8 cellular contexts compared by ENCODE assay signal in the genomic region with DNA sequence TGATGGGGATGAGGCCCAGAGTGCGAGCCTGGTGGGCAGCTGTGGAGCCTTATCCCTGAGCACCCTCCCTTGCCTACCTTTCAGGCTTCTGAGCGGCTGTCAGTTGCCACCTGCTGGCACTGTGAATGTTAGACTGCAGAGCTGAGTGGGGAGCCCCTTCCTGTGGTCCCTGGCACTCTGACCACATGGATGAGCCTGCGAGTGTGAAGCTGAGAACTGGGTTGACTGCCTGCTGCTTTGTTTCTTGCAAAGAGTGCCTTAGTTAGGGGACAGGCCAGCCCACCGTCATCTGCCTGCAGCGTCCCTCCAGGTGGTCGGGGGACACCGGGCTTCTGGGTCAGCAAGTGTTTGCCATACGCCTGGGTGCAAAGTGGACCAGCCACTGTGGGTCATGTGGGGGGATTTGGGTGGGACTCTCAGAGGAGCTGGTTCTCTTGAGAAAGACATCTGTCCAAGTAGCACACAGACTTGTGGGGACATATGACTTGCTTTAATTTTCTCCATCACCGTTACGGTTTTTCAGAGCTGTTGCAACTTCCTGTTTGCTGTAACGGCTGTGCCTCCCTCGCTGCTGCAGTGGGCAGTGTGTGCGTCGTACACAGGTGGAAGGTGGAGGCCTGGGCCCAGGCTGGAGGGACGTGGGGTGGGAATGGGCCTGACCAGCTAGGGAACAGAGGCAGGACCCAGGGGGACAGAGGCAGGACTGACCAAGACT. TPM values are rescaled to one million over a fixed set of nuclear protein-coding genes. Genes with fewer than 3 reads are reported as not detected.
A peak's percentile ranks its signal among the peaks of the same experiment; 100 is the strongest.
DNase-seq lines count a peak whose midpoint lies in the region; ATAC-seq and TF ChIP-seq lines count a peak whose summit lies in the region.

No MANE protein-coding gene starts in this region.

- peak; percentile 58 for ATAC-seq in HG02798 (IDR thresholded peaks at IDR 0.05; ENCODE audit: poor library complexity, unreplicated experiment)
- peak; percentile 53 to 64 for ATAC-seq in naive thymus-derived CD8-positive, alpha-beta T cell

- H3K9me3 Mint-ChIP-seq in activated naive CD4-positive, alpha-beta T cell treated with anti-CD3 and anti-CD28 coated beads for 36 hours: no peaks in the 10 kb centered on the region
- no peaks in the 10 kb centered on the region for H3K9me3 Mint-ChIP-seq in naive thymus-derived CD8-positive, alpha-beta T cell
- no peaks in the 10 kb centered on the region for H3K9me3 Mint-ChIP-seq in progenitor cell of endocrine pancreas (ENCODE audit: low read depth)

- no peaks in the 10 kb centered on the region for H3K27me3 Mint-ChIP-seq in activated naive CD4-positive, alpha-beta T cell treated with anti-CD3 and anti-CD28 coated beads for 36 hours (ENCODE audit: low read depth)
- H3K27me3 Mint-ChIP-seq in naive thymus-derived CD8-positive, alpha-beta T cell: no peaks in the 10 kb centered on the region
- H3K27me3 Mint-ChIP-seq in progenitor cell of endocrine pancreas: no peaks in the 10 kb centered on the region

- CTCF ChIA-PET in activated naive CD4-positive, alpha-beta T cell treated with anti-CD3 and anti-CD28 coated beads for 36 hours (lab: Charles Lee): interaction anchor here (0.7 to 2.6 kb wide), 8 partner anchors 11 to 144 kb away, joined by 3 to 28 read pairs (median 4); no protein-coding TSS in a partner anchor

- intact Hi-C loops in activated naive CD4-positive, alpha-beta T cell treated with anti-CD3 and anti-CD28 coated beads for 36 hours (cut with micrococcal nuclease): loop anchor here (1.0 to 2.0 kb wide), 3 partner anchors 11 to 93 kb away; a partner anchor contains a TSS

- POLR2A ChIA-PET in naive thymus-derived CD8-positive, alpha-beta T cell (lab: Charles Lee): interaction anchor here (0.6 to 3.3 kb wide), 5 partner anchors 12 to 205 kb away, joined by 3 to 61 read pairs (median 5); a partner anchor contains a TSS

- TF ChIP-seq CTCF in progenitor cell of endocrine pancreas (IDR thresholded peaks at IDR 0.05; ENCODE audit: unreplicated experiment): no peak

- H3K27ac Mint-ChIP-seq in activated naive CD4-positive, alpha-beta T cell treated with anti-CD3 and anti-CD28 coated beads for 36 hours: peak overlapping the region; percentile 69
- H3K27ac Mint-ChIP-seq in naive thymus-derived CD8-positive, alpha-beta T cell: peak overlapping the region; percentile 78 to 95 (median 88)
- H3K27ac Mint-ChIP-seq in progenitor cell of endocrine pancreas: no peak overlapping the region

- H3K4me3 Mint-ChIP-seq in activated naive CD4-positive, alpha-beta T cell treated with anti-CD3 and anti-CD28 coated beads for 36 hours: peak overlapping the region; percentile 72
- H3K4me3 Mint-ChIP-seq in naive thymus-derived CD8-positive, alpha-beta T cell: peak overlapping the region; percentile 71 to 89 (median 83)
- H3K4me3 Mint-ChIP-seq in progenitor cell of endocrine pancreas (ENCODE audit: low read depth): no peak overlapping the region

- peak; percentile 76 for DNase-seq in activated naive CD4-positive, alpha-beta T cell treated with anti-CD3 and anti-CD28 coated beads for 36 hours
- no peak for DNase-seq in activated naive CD4-positive, alpha-beta T cell (lab: John Stamatoyannopoulos, UW)
- DNase-seq in RPMI8226: peak; percentile 33
- peak in 4 of 10 donors; percentile 26 to 52 (median 42) for DNase-seq in naive thymus-derived CD8-positive, alpha-beta T cell
- DNase-seq in NCI-H526 (lab: John Stamatoyannopoulos, UW): no peak
- no peak for DNase-seq in progenitor cell of endocrine pancreas (ENCODE audit: low spot score, unreplicated experiment)
- DNase-seq in ureter (ENCODE audit: low spot score): no peak

- peaks cover 40% of the 10 kb centered on the region for H3K4me1 Mint-ChIP-seq in activated naive CD4-positive, alpha-beta T cell treated with anti-CD3 and anti-CD28 coated beads for 36 hours (ENCODE audit: low read depth)
- peaks cover 12 to 52% (median 46%) of the 10 kb centered on the region in 4 donors for H3K4me1 Mint-ChIP-seq in naive thymus-derived CD8-positive, alpha-beta T cell
- peaks cover 3% of the 10 kb centered on the region for H3K4me1 Mint-ChIP-seq in progenitor cell of endocrine pancreas (ENCODE audit: low read depth)

- peaks cover under 1% of the 10 kb centered on the region for H3K36me3 Mint-ChIP-seq in activated naive CD4-positive, alpha-beta T cell treated with anti-CD3 and anti-CD28 coated beads for 36 hours (ENCODE audit: low read depth)
- no peaks in the 10 kb centered on the region for H3K36me3 Mint-ChIP-seq in naive thymus-derived CD8-positive, alpha-beta T cell
- H3K36me3 Mint-ChIP-seq in progenitor cell of endocrine pancreas (ENCODE audit: insufficient read depth): no peaks in the 10 kb centered on the region

RNA-seq across cellular contexts. Expression of a gene that starts 13.7 kb away (rescaled TPM):
- 10 to 100 TPM; 17.3 to 19.5 TPM for total RNA-seq in activated naive CD4-positive, alpha-beta T cell treated with anti-CD3 and anti-CD28 coated beads for 36 hours
- 10 to 100 TPM; 30.4 to 33.7 TPM for total RNA-seq in naive thymus-derived CD8-positive, alpha-beta T cell
- 1 to 10 TPM in 2 of 3 donors, under 1 TPM in 1; 0.51 to 3.9 (median 1.1) TPM for polyA plus RNA-seq in naive thymus-derived CD8-positive, alpha-beta T cell
- 30.0 and 30.6 TPM in 2 replicates for total RNA-seq in progenitor cell of endocrine pancreas
- 63.5 TPM for total RNA-seq in ureter

Comparison
In these comparisons a context has a peak if more than half of its experiments do, and no peak if none do; other contexts are left out.
1. DNase-seq: peak in activated naive CD4-positive, alpha-beta T cell treated with anti-CD3 and anti-CD28 coated beads for 36 hours (single experiment) and RPMI8226 (single experiment); none in activated naive CD4-positive, alpha-beta T cell (0 of 4), NCI-H526 (0 of 2), progenitor cell of endocrine pancreas (single experiment) and ureter (single experiment).